8 cellular contexts compared by ENCODE assay signal in the genomic region with DNA sequence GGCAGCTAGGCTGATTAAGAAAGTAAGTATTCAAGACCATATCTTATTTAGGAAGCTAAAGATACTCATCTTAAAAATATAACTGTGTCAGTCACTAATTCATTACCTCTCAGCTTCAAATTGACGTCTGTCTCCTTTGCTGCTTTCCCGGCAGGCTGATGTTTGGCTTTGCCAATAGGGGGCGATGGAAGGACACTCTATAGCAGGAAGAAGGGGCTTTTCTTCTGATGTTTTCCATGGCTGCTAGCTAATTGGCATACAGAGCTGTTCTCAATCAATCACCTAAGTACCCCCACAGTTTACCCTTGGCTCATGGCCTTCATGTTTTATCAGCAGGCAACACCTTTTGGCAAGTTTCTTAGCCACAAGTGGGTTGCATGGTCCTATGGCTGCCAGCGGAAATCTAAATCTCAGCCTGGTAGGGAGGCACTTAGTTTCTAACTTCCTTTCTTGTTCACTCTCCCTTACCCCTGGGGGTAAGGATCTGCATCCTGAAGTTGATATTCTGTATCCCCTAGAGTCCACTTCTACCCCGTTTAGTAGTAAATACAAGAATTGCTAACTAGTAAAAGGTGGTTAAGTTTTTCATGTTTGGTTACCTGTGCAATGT. TPM values are rescaled to one million over a fixed set of nuclear protein-coding genes. Genes with fewer than 3 reads are reported as not detected.
DNase-seq lines count a peak whose midpoint lies in the region; ATAC-seq, FAIRE-seq and TF ChIP-seq lines count a peak whose summit lies in the region.

No MANE protein-coding gene starts in this region.

- ATAC-seq in activated CD8-positive, alpha-beta T cell treated with anti-CD3 and anti-CD28 coated beads for 36 hours: peak; percentile 58
- ATAC-seq in HG03108 (IDR thresholded peaks at IDR 0.05; ENCODE audit: unreplicated experiment) (no peak), HG02759 (IDR thresholded peaks at IDR 0.05; ENCODE audit: unreplicated experiment) (no peak)

- no peak overlapping the region for H3K27ac ChIP-seq in iPS DF 6.9 (ENCODE audit: low read length)

- POLR2A ChIA-PET in activated CD8-positive, alpha-beta T cell treated with anti-CD3 and anti-CD28 coated beads for 36 hours (lab: Charles Lee): interaction anchor here (1.1 kb wide), 1 partner anchor 115 kb away, joined by 3 read pairs; no protein-coding TSS in a partner anchor

- H3K4me1 ChIP-seq in iPS DF 6.9 (ENCODE audit: control insufficient read depth, insufficient read depth, low read length): no peaks in the 10 kb centered on the region

- H3K4me3 Mint-ChIP-seq in CD14-positive monocyte: no peak overlapping the region
- no peak overlapping the region for H3K4me3 Mint-ChIP-seq in activated CD8-positive, alpha-beta T cell treated with anti-CD3 and anti-CD28 coated beads for 36 hours

- peaks cover 0 to 1% (median 0%) of the 10 kb centered on the region in 7 donors for H3K9me3 Mint-ChIP-seq in CD14-positive monocyte
- peaks cover 5% of the 10 kb centered on the region for H3K9me3 Mint-ChIP-seq in activated CD8-positive, alpha-beta T cell treated with anti-CD3 and anti-CD28 coated beads for 36 hours

- H3K27me3 ChIP-seq in iPS DF 6.9 (ENCODE audit: control insufficient read depth, insufficient read depth, low read length): no peaks in the 10 kb centered on the region

- H3K4me3 ChIP-seq in iPS DF 6.9 (ENCODE audit: low read length): no peak overlapping the region

- CTCF ChIA-PET in activated CD8-positive, alpha-beta T cell treated with anti-CD3 and anti-CD28 coated beads for 36 hours (lab: Charles Lee): interaction anchor here (0.6 to 2.8 kb wide), 20 partner anchors 8 to 454 kb away, joined by 3 to 38 read pairs (median 3); a partner anchor contains a TSS

- no peaks in the 10 kb centered on the region for H3K9me3 ChIP-seq in iPS DF 6.9 (ENCODE audit: control insufficient read depth, insufficient read depth, low read length)

- peaks cover 8% of the 10 kb centered on the region for H3K4me1 Mint-ChIP-seq in CD14-positive monocyte
- no peaks in the 10 kb centered on the region for H3K4me1 Mint-ChIP-seq in activated CD8-positive, alpha-beta T cell treated with anti-CD3 and anti-CD28 coated beads for 36 hours (ENCODE audit: low read depth)

- TF ChIP-seq CTCF in CD14-positive monocyte (IDR thresholded peaks at IDR 0.05) (peak; percentile 87), GM13977 (IDR thresholded peaks at IDR 0.05; ENCODE audit: extremely low read depth, insufficient read depth, missing control alignments) (peak; percentile 83)
- peak; percentile 58 for TF ChIP-seq CTCF in activated CD8-positive, alpha-beta T cell treated with anti-CD3 and anti-CD28 coated beads for 36 hours (IDR thresholded peaks at IDR 0.05)

- no peak for FAIRE-seq in urothelium cell line (lab: Jason Lieb, UNC)

- no peaks in the 10 kb centered on the region for H3K36me3 Mint-ChIP-seq in CD14-positive monocyte
- H3K36me3 Mint-ChIP-seq in activated CD8-positive, alpha-beta T cell treated with anti-CD3 and anti-CD28 coated beads for 36 hours (ENCODE audit: low read depth): no peaks in the 10 kb centered on the region

- no peak for DNase-seq in CD14-positive monocyte (ENCODE audit: low spot score)
- DNase-seq in GM13977 (ENCODE audit: low spot score): peak; percentile 69
- DNase-seq in NCI-H2081 (lab: John Stamatoyannopoulos, UW): peak; percentile 65 to 81
- peak; percentile 60 for DNase-seq in activated CD8-positive, alpha-beta T cell treated with anti-CD3 and anti-CD28 coated beads for 36 hours
- peak; percentile 16 for DNase-seq in iPS DF 6.9 (ENCODE audit: low read depth, low spot score)
- DNase-seq in urothelium cell line (ENCODE audit: low spot score): peak; percentile 43

- in situ Hi-C loops in GM13977 (cut with MboI; ENCODE audit: low pct_unique_long_range_greater_than_20kb, low sequenced_read_pairs, unreplicated experiment): no loop called here

- H3K27me3 Mint-ChIP-seq in CD14-positive monocyte (ENCODE audit: low read depth in 3 of 3): peaks cover 1 to 2% (median 2%) of the 10 kb centered on the region in 3 donors
- H3K27me3 Mint-ChIP-seq in activated CD8-positive, alpha-beta T cell treated with anti-CD3 and anti-CD28 coated beads for 36 hours: no peaks in the 10 kb centered on the region

- intact Hi-C loops in CD14-positive monocyte (cut with micrococcal nuclease): loop anchor here in 1 of 2 donors (10.0 kb wide), 1 partner anchor 445 kb away; no protein-coding TSS in a partner anchor
- intact Hi-C loops in activated CD8-positive, alpha-beta T cell treated with anti-CD3 and anti-CD28 coated beads for 36 hours (cut with micrococcal nuclease): loop anchor here (5.0 to 10.0 kb wide), 2 partner anchors 113 to 435 kb away; a partner anchor contains a TSS

- H3K27ac Mint-ChIP-seq in CD14-positive monocyte: no peak overlapping the region
- H3K27ac Mint-ChIP-seq in activated CD8-positive, alpha-beta T cell treated with anti-CD3 and anti-CD28 coated beads for 36 hours: no peak overlapping the region

- no CpG with 5 or more reads among the region's 5 CpGs for WGBS in iPS DF 6.9 (ENCODE audit: insufficient coverage, insufficient read length)

- no peaks in the 10 kb centered on the region for H3K36me3 ChIP-seq in iPS DF 6.9 (ENCODE audit: control insufficient read depth, insufficient read depth, low read length)

RNA-seq across cellular contexts. Expression of a gene that starts 45.0 kb away (rescaled TPM):
- polyA plus RNA-seq in CD14-positive monocyte: not detected
- under 1 TPM; 0.09 to 0.16 TPM for total RNA-seq in activated CD8-positive, alpha-beta T cell treated with anti-CD3 and anti-CD28 coated beads for 36 hours
